In the genomic region with DNA sequence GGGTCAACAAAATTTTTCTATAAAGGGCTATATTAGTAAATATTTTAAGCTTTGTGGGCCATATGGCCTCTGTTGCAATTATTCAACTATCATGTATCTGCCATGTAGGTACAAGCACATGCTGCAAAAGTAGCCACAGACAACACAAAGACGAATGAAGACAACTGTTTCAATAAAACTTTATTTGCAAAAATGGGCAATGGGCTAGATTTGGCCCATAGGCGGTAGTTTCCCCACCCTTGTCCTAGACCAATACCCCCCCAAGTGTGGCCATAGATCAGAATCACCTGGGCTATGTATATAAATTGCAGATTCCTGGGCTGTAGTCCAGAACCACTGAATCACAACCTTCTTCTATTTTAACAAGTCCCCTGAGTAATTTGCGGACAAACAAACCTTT, we compare ENCODE assay signal across 23 cellular contexts.
"Had no signal": no experiment of that assay in that cellular context is flagged by ENCODE, and none has a peak within 500 bp of the region (broad histone marks: within the 10 kb centered on the region; RNA-seq: fewer than 3 reads in every experiment).

No MANE protein-coding gene starts in this region.

- H3K4me1 ChIP-seq: esophagus muscularis mucosa, foreskin keratinocyte, gastroesophageal sphincter, heart left ventricle, left lung, lower lobe of right lung had no signal

- DNase-seq: dermis blood vessel endothelial cell; dorsolateral prefrontal cortex; effector CD4-positive, alpha-beta T cell; effector memory CD4-positive, alpha-beta T cell; foreskin keratinocyte; heart left ventricle; hypothalamus; left cardiac atrium; left lung; left ventricle myocardium superior; lower lobe of right lung; mesenchymal stem cell; mucosa of descending colon; naive B cell had no signal

- H3K4me2 ChIP-seq: hepatocyte had no signal

- H3K36me3 ChIP-seq: esophagus muscularis mucosa, gastroesophageal sphincter, heart left ventricle, left lung, lower lobe of right lung had no signal

- ATAC-seq: foreskin keratinocyte, gastroesophageal sphincter, heart left ventricle, left cardiac atrium, left lung, left ventricle myocardium superior, lower lobe of right lung, mucosa of descending colon had no signal

- H3K79me2 ChIP-seq: hepatocyte had no signal

- FAIRE-seq: colon, endothelial cell of umbilical vein, frontal cortex, islet of Langerhans, keratinocyte had no signal

- H3K9me3 ChIP-seq: esophagus muscularis mucosa, lower lobe of right lung, mucosa of descending colon had no signal

- H2AFZ ChIP-seq: hepatocyte had no signal

- H3K4me3 ChIP-seq: coronary artery, dorsolateral prefrontal cortex, esophagus muscularis mucosa, gastroesophageal sphincter, heart left ventricle, hepatocyte, left lung, lower lobe of right lung, mucosa of descending colon had no signal

- H3K27ac ChIP-seq: coronary artery, dorsolateral prefrontal cortex, esophagus muscularis mucosa, foreskin keratinocyte, gastroesophageal sphincter, heart left ventricle, hepatocyte, left lung, lower lobe of right lung had no signal

- H3K27me3 ChIP-seq: esophagus muscularis mucosa, foreskin keratinocyte, heart left ventricle, hepatocyte, left lung had no signal
